8 cellular contexts compared by ENCODE assay signal in genomic region chr20:47785900-47786762, GRCh38. TPM values are rescaled to one million over a fixed set of nuclear protein-coding genes. Genes with fewer than 3 reads are reported as not detected.
A peak's percentile ranks its signal among the peaks of the same experiment; 100 is the strongest.
DNase-seq lines count a peak whose midpoint lies in the region; ATAC-seq and TF ChIP-seq lines count a peak whose summit lies in the region.

No MANE protein-coding gene starts in this region.

- no peaks in the 10 kb centered on the region for H3K36me3 Mint-ChIP-seq in activated B cell treated with CpG ODN at 0.5 μM for 24 hours (ENCODE audit: low read depth)
- H3K36me3 Mint-ChIP-seq in type B pancreatic cell, result no peaks in the 10 kb centered on the region

- CTCF ChIA-PET in activated B cell treated with CpG ODN at 0.5 μM for 24 hours (lab: Charles Lee), result interaction anchor here (0.7 to 2.4 kb wide), 10 partner anchors 7 to 838 kb away, joined by 3 to 42 read pairs (median 4); no protein-coding TSS in a partner anchor

- peak overlapping the region; percentile 9 to 51 (median 22) for H3K4me3 ChIP-seq in fibroblast of lung (replicated peaks in 1 of 4; ENCODE audit: control extremely low read depth in 1 of 4, insufficient read depth in 1 of 4, low read depth in 3 of 4, low read length in 4 of 4)

- H3K4me1 Mint-ChIP-seq in activated B cell treated with CpG ODN at 0.5 μM for 24 hours (peaks cover 18% of the 10 kb centered on the region), type B pancreatic cell (ENCODE audit: unreplicated experiment) (peaks cover 69% of the 10 kb centered on the region)

- H3K9me3 Mint-ChIP-seq in activated B cell treated with CpG ODN at 0.5 μM for 24 hours (no peaks in the 10 kb centered on the region), type B pancreatic cell (no peaks in the 10 kb centered on the region)

- H3K27me3 ChIP-seq in fibroblast of lung (ENCODE audit: control insufficient read depth, insufficient read depth, low read length), result peaks cover 29% of the 10 kb centered on the region

- intact Hi-C loops in activated B cell treated with CpG ODN at 0.5 μM for 24 hours (cut with micrococcal nuclease), result loop anchor here (1.0 kb wide), 3 partner anchors 61 to 835 kb away; no protein-coding TSS in a partner anchor

- H3K9me3 ChIP-seq in fibroblast of lung (ENCODE audit: control insufficient read depth, insufficient read depth, low read depth, low read length), result no peaks in the 10 kb centered on the region

- DNase-seq in NCI-H1417 (lab: John Stamatoyannopoulos, UW) (peak; percentile 45 to 72 (median 66)), NCI-H1417 treated with DMSO at 0.1 percent for 48 hours (lab: John Stamatoyannopoulos, UW) (no peak), LoVo (ENCODE audit: low spot score) (peak; percentile 84), activated B cell treated with CpG ODN at 0.5 μM for 24 hours (peak; percentile 38), fibroblast of lung (ENCODE audit: low read depth in 2 of 2) (peak; percentile 81 to 85), mucosa of gallbladder (ENCODE audit: low spot score) (peak; percentile 72), type B pancreatic cell (ENCODE audit: extremely low spot score, unreplicated experiment) (peak; percentile 83)

- peak overlapping the region; percentile 32 for H3K4me2 ChIP-seq in fibroblast of lung (ENCODE audit: extremely low read depth, insufficient read depth, low read length)

- no peaks in the 10 kb centered on the region for H3K79me2 ChIP-seq in fibroblast of lung (ENCODE audit: control insufficient read depth, insufficient read depth, low read length)

- no peak overlapping the region for H3K9ac ChIP-seq in fibroblast of lung (ENCODE audit: insufficient read depth, low read length)

- H3K27ac Mint-ChIP-seq in activated B cell treated with CpG ODN at 0.5 μM for 24 hours (no peak overlapping the region), type B pancreatic cell (peak overlapping the region; percentile 97)

- H4K20me1 ChIP-seq in fibroblast of lung (ENCODE audit: control insufficient read depth, extremely low read depth, insufficient read depth, low read length), result no peaks in the 10 kb centered on the region

- H3K4me1 ChIP-seq in fibroblast of lung (ENCODE audit: control insufficient read depth, extremely low read depth, insufficient read depth, low read length), result no peaks in the 10 kb centered on the region

- peak; percentile 49 for ATAC-seq in activated B cell treated with CpG ODN at 0.5 μM for 24 hours (ENCODE audit: low read depth)
- ATAC-seq in GM19023 (IDR thresholded peaks at IDR 0.05; ENCODE audit: unreplicated experiment), result no peak

- H3K36me3 ChIP-seq in fibroblast of lung (ENCODE audit: control insufficient read depth, insufficient read depth, low read length), result no peaks in the 10 kb centered on the region

- H3K27me3 Mint-ChIP-seq in activated B cell treated with CpG ODN at 0.5 μM for 24 hours (peaks cover 40% of the 10 kb centered on the region), type B pancreatic cell (peaks cover 19% of the 10 kb centered on the region)

- TF ChIP-seq CTCF in activated B cell treated with CpG ODN at 0.5 μM for 24 hours (IDR thresholded peaks at IDR 0.05) (no peak), fibroblast of lung (conservative IDR thresholded peaks at IDR 0.05 in 1 of 2, IDR thresholded peaks at IDR 0.05 in 1 of 2; ENCODE audit: low read depth in 1 of 2, low read length in 2 of 2) (peak; percentile 52 to 65), type B pancreatic cell (conservative IDR thresholded peaks at IDR 0.05) (peak; percentile 88)

- H2AFZ ChIP-seq in fibroblast of lung (ENCODE audit: low read length), result peak overlapping the region; percentile 7

- H3K27ac ChIP-seq in fibroblast of lung (ENCODE audit: insufficient read depth, low read length), result no peak overlapping the region

- H3K4me3 Mint-ChIP-seq in activated B cell treated with CpG ODN at 0.5 μM for 24 hours, result peak overlapping the region; percentile 86
- peak overlapping the region; percentile 98 for H3K4me3 Mint-ChIP-seq in type B pancreatic cell

- POLR2A ChIA-PET in activated B cell treated with CpG ODN at 0.5 μM for 24 hours (lab: Charles Lee), result no interaction called here

RNA-seq across cellular contexts. Expression of gene SULF2, which starts 0.8 kb away (rescaled TPM):
- 0.20 and 0.66 TPM in 2 replicates for total RNA-seq in activated B cell treated with CpG ODN at 0.5 μM for 24 hours
- 9.6 and 28.0 TPM in 2 replicates for total RNA-seq in fibroblast of lung
- 0.26 and 0.32 TPM in 2 replicates for polyA plus RNA-seq in fibroblast of lung
- polyA plus RNA-seq in fibroblast of lung (2012), result 0.98 and 1.6 TPM in 2 replicates
- polyA minus RNA-seq in fibroblast of lung (ENCODE audit: low replicate concordance), result 4.3 and 4.7 TPM in 2 replicates
- total RNA-seq in mucosa of gallbladder, result 74.8 TPM
- total RNA-seq in type B pancreatic cell (ENCODE audit: low replicate concordance), result 89.0 and 146 TPM in 2 replicates
